In genomic region chr18:23504720-23505119, GRCh38 we compare ENCODE assay signal across 1 cellular context.
TF ChIP-seq lines count a peak whose summit lies in the region.

No MANE protein-coding gene starts in this region.

TF ChIP-seq in IMR-90, 13 proteins besides CTCF, POLR2A, EP300 and RAD21 (continued from another document):
- no peak for TF ChIP-seq ELK1 (IDR thresholded peaks at IDR 0.05; ENCODE audit: borderline replicate concordance, low read depth, low read length)
- no peak for TF ChIP-seq MXI1 (IDR thresholded peaks at IDR 0.05; ENCODE audit: borderline replicate concordance, low read depth, low read length)
- no peak for TF ChIP-seq RCOR1 (IDR thresholded peaks at IDR 0.05; ENCODE audit: insufficient replicate concordance, low read length)
- no peak for TF ChIP-seq CEBPB (IDR thresholded peaks at IDR 0.05; ENCODE audit: low read depth, low read length)
- no peak for TF ChIP-seq NFE2L2 (IDR thresholded peaks at IDR 0.05; ENCODE audit: low read depth, low read length)
- TF ChIP-seq BHLHE40 (IDR thresholded peaks at IDR 0.05; ENCODE audit: low read depth, low read length): no peak
